In genomic region chr7:148978091-148978490, GRCh38 we compare ENCODE assay signal across 1 cellular context.
TF ChIP-seq lines count a peak whose summit lies in the region.

No MANE protein-coding gene starts in this region.

TF ChIP-seq in K562, 482 proteins besides CTCF, POLR2A, EP300 and RAD21 (continued from another document):
- TF ChIP-seq RERE (CRISPR knock-in tag; IDR thresholded peaks at IDR 0.05; ENCODE audit: borderline replicate concordance) (no peak), ZNF644 (tag; IDR thresholded peaks at IDR 0.05; ENCODE audit: low read depth) (no peak), MCM7 (IDR thresholded peaks at IDR 0.05) (no peak), RHOXF2B (CRISPR knock-in tag; conservative IDR thresholded peaks at IDR 0.05) (no peak), FOXK2 (conservative IDR thresholded peaks at IDR 0.05 in 1 of 2, IDR thresholded peaks at IDR 0.05 in 1 of 2; ENCODE audit: low read depth in 2 of 2) (no peak), ARID3B (CRISPR knock-in tag; IDR thresholded peaks at IDR 0.05; ENCODE audit: borderline replicate concordance) (no peak), TAF15 (IDR thresholded peaks at IDR 0.05; ENCODE audit: low read depth, low read length) (no peak), SAP30 (IDR thresholded peaks at IDR 0.05; ENCODE audit: borderline replicate concordance, insufficient read depth, low read depth, low read length, poor library complexity, severe bottlenecking) (no peak), E4F1 (CRISPR knock-in tag; IDR thresholded peaks at IDR 0.05; ENCODE audit: borderline replicate concordance) (no peak), ZNF217 (CRISPR knock-in tag; IDR thresholded peaks at IDR 0.05) (no peak), MITF (IDR thresholded peaks at IDR 0.05) (no peak), TSHZ1 (CRISPR knock-in tag; IDR thresholded peaks at IDR 0.05) (no peak)
